Comparison of ENCODE assay signal across 1 cellular context in the genomic region with DNA sequence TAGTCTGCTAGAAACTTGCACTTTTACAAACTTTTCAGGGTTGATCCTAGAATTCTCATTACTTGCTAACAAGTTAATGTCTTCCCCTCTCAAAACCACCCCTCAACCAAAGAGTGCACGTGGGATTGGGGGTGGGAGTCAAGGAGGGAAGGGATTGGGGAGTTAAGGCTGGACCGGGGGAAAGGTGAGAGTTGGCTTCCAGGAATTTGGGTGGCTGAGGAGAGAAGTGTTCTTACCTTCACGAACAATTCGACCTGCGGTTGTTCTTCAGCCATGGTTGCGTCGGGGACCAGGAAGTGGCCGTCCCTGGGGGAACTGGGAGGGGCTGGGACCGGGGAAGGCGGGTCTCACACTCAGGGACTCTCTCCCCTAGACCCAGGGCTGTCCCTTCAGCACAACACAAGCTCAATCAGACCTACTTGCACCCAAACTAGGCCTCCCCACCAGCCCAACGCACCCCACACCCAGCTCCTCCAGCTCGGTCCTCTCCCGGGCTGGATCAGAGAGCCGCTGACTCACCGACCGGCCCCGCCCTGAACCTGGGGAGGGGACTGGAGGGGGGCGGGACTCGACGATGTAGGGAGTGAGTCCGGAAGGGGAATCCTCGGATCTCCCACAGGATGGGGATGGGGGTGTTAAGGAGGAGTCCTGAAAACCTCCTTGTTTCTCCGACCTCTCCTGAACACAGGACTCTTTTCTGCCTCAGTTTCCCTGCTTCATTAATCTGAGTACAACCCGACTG.
TF ChIP-seq lines count a peak whose summit lies in the region.

A gene (minus strand): TSS at position 505 of the 742 bp plus-strand sequence. CDS start 230 bp downstream, at position 275.

TF ChIP-seq in HepG2, 621 proteins besides CTCF, POLR2A, EP300 and RAD21 (continued from another document and continues in another):
- TF ChIP-seq, protein P1, sequence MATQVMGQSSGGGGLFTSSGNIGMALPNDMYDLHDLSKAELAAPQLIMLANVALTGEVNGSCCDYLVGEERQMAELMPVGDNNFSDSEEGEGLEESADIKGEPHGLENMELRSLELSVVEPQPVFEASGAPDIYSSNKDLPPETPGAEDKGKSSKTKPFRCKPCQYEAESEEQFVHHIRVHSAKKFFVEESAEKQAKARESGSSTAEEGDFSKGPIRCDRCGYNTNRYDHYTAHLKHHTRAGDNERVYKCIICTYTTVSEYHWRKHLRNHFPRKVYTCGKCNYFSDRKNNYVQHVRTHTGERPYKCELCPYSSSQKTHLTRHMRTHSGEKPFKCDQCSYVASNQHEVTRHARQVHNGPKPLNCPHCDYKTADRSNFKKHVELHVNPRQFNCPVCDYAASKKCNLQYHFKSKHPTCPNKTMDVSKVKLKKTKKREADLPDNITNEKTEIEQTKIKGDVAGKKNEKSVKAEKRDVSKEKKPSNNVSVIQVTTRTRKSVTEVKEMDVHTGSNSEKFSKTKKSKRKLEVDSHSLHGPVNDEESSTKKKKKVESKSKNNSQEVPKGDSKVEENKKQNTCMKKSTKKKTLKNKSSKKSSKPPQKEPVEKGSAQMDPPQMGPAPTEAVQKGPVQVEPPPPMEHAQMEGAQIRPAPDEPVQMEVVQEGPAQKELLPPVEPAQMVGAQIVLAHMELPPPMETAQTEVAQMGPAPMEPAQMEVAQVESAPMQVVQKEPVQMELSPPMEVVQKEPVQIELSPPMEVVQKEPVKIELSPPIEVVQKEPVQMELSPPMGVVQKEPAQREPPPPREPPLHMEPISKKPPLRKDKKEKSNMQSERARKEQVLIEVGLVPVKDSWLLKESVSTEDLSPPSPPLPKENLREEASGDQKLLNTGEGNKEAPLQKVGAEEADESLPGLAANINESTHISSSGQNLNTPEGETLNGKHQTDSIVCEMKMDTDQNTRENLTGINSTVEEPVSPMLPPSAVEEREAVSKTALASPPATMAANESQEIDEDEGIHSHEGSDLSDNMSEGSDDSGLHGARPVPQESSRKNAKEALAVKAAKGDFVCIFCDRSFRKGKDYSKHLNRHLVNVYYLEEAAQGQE (IDR thresholded peaks at IDR 0.05; ENCODE audit: borderline replicate concordance in 1 of 2, low read depth in 1 of 2, low read length in 2 of 2) = 0 out of 4 replicates have a peak, but pooled peaks of 1 of the 2 experiments have one; percentile 17
- TF ChIP-seq SIN3A (IDR thresholded peaks at IDR 0.05; ENCODE audit: borderline replicate concordance, low read depth, low read length) (peak; percentile 87; the same call in 1 of the 2 replicates), RFXANK (CRISPR knock-in tag; IDR thresholded peaks at IDR 0.05) (peak; percentile 38; the same call in 1 of the 2 replicates), NFYB (CRISPR knock-in tag; IDR thresholded peaks at IDR 0.05) (peak; percentile 26; the same call in 1 of the 2 replicates), FOXO1 (CRISPR knock-in tag; IDR thresholded peaks at IDR 0.05) (peak; percentile 46; the same call in 1 of the 2 replicates), ZNF263 (CRISPR knock-in tag; IDR thresholded peaks at IDR 0.05) (peak; percentile 86), CREB1 (IDR thresholded peaks at IDR 0.05) (no peak), CREB1 (CRISPR knock-in tag; IDR thresholded peaks at IDR 0.05) (0 out of 2 replicates have a peak, but pooled peaks have one; percentile 51), ZNF772 (CRISPR knock-in tag; IDR thresholded peaks at IDR 0.05) (peak; percentile 80; the same call in 1 of the 2 replicates), ZNF256 (CRISPR knock-in tag; conservative IDR thresholded peaks at IDR 0.05) (0 out of 2 replicates have a peak, but pooled peaks have one; percentile 21), SOX13 (IDR thresholded peaks at IDR 0.05) (0 out of 2 replicates have a peak, but pooled peaks have one; percentile 45), SOX13 (CRISPR knock-in tag; conservative IDR thresholded peaks at IDR 0.05 in 1 of 2, IDR thresholded peaks at IDR 0.05 in 1 of 2) (peak in 1 of 2 experiments; percentile 74; a peak in 2 of 4 replicates), ZBTB1 (CRISPR knock-in tag; IDR thresholded peaks at IDR 0.05; ENCODE audit: borderline replicate concordance) (no peak), YEATS2 (CRISPR knock-in tag; IDR thresholded peaks at IDR 0.05; ENCODE audit: borderline replicate concordance) (peak; percentile 83; the same call in 1 of the 2 replicates), GABPA (IDR thresholded peaks at IDR 0.05; ENCODE audit: low read depth, low read length) (no peak), GABPA (CRISPR knock-in tag; IDR thresholded peaks at IDR 0.05; ENCODE audit: low read depth) (peak; percentile 67), ZNF883 (CRISPR knock-in tag; IDR thresholded peaks at IDR 0.05; ENCODE audit: not compliant biosample characterization) (peak; percentile 35), RFX1 (IDR thresholded peaks at IDR 0.05) (no peak), SP5 (CRISPR knock-in tag; IDR thresholded peaks at IDR 0.05; ENCODE audit: borderline replicate concordance, low read depth) (peak; percentile 96), FOXP1 (IDR thresholded peaks at IDR 0.05) (no peak), FOXP1 (CRISPR knock-in tag; IDR thresholded peaks at IDR 0.05) (peak; percentile 31; the same call in 1 of the 2 replicates), CHD4 (IDR thresholded peaks at IDR 0.05; ENCODE audit: borderline replicate concordance, low read length) (no peak), ZNF33A (CRISPR knock-in tag; IDR thresholded peaks at IDR 0.05; ENCODE audit: borderline replicate concordance) (no peak), ASH2L (IDR thresholded peaks at IDR 0.05; ENCODE audit: insufficient read length, low read depth, low read length) (peak; percentile 14), NFIB (CRISPR knock-in tag; IDR thresholded peaks at IDR 0.05; ENCODE audit: borderline replicate concordance) (no peak), KAT8 (CRISPR knock-in tag; IDR thresholded peaks at IDR 0.05) (peak; percentile 64), PHF21A (CRISPR knock-in tag; IDR thresholded peaks at IDR 0.05) (peak; percentile 62), ZNF7 (CRISPR knock-in tag; IDR thresholded peaks at IDR 0.05) (no peak), ZNF333 (CRISPR knock-in tag; IDR thresholded peaks at IDR 0.05; ENCODE audit: borderline replicate concordance) (no peak; the same call in 1 of the 2 replicates), SRY (CRISPR knock-in tag; IDR thresholded peaks at IDR 0.05) (peak; percentile 82; the same call in 1 of the 2 replicates), REPIN1 (CRISPR knock-in tag; IDR thresholded peaks at IDR 0.05; ENCODE audit: borderline replicate concordance, low read depth) (peak; percentile 49; the same call in 1 of the 2 replicates), CENPX (CRISPR knock-in tag; IDR thresholded peaks at IDR 0.05) (no peak), ZZZ3 (CRISPR knock-in tag; IDR thresholded peaks at IDR 0.05; ENCODE audit: borderline replicate concordance) (no peak), SP1 (IDR thresholded peaks at IDR 0.05) (no peak), SP1 (CRISPR knock-in tag; IDR thresholded peaks at IDR 0.05) (peak; percentile 68), ZSCAN21 (CRISPR knock-in tag; IDR thresholded peaks at IDR 0.05; ENCODE audit: borderline replicate concordance) (no peak; the same call in 1 of the 2 replicates), ELF1 (CRISPR knock-in tag; IDR thresholded peaks at IDR 0.05) (peak; percentile 90), ZNF501 (CRISPR knock-in tag; IDR thresholded peaks at IDR 0.05) (0 out of 2 replicates have a peak, but pooled peaks have one; percentile 61), ZMYM2 (CRISPR knock-in tag; IDR thresholded peaks at IDR 0.05) (no peak), ZNF850 (CRISPR knock-in tag; conservative IDR thresholded peaks at IDR 0.05) (no peak), PTBP1 (IDR thresholded peaks at IDR 0.05; ENCODE audit: low read depth, low read length, poor library complexity, severe bottlenecking) (peak; percentile 80), ZNF383 (CRISPR knock-in tag; IDR thresholded peaks at IDR 0.05; ENCODE audit: borderline replicate concordance) (no peak), FOSL2 (CRISPR knock-in tag; IDR thresholded peaks at IDR 0.05) (peak; percentile 98), FOXK1 (CRISPR knock-in tag; IDR thresholded peaks at IDR 0.05; ENCODE audit: borderline replicate concordance, low read depth) (peak; percentile 9; the same call in 1 of the 2 replicates), BORCS8-MEF2B (CRISPR knock-in tag; IDR thresholded peaks at IDR 0.05) (peak; percentile 89)
- TF ChIP-seq, protein P2, sequence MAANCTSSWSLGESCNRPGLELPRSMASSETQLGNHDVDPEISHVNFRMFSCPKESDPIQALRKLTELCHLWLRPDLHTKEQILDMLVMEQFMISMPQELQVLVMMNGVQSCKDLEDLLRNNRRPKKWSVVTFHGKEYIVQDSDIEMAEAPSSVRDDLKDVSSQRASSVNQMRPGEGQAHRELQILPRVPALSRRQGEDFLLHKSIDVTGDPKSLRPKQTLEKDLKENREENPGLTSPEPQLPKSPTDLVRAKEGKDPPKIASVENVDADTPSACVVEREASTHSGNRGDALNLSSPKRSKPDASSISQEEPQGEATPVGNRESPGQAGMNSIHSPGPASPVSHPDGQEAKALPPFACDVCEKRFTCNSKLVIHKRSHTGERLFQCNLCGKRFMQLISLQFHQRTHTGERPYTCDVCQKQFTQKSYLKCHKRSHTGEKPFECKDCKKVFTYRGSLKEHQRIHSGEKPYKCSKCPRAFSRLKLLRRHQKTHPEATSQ (CRISPR knock-in tag; IDR thresholded peaks at IDR 0.05; ENCODE audit: borderline replicate concordance) = 0 out of 2 replicates have a peak, but pooled peaks have one; percentile 56
- TF ChIP-seq, protein P3, sequence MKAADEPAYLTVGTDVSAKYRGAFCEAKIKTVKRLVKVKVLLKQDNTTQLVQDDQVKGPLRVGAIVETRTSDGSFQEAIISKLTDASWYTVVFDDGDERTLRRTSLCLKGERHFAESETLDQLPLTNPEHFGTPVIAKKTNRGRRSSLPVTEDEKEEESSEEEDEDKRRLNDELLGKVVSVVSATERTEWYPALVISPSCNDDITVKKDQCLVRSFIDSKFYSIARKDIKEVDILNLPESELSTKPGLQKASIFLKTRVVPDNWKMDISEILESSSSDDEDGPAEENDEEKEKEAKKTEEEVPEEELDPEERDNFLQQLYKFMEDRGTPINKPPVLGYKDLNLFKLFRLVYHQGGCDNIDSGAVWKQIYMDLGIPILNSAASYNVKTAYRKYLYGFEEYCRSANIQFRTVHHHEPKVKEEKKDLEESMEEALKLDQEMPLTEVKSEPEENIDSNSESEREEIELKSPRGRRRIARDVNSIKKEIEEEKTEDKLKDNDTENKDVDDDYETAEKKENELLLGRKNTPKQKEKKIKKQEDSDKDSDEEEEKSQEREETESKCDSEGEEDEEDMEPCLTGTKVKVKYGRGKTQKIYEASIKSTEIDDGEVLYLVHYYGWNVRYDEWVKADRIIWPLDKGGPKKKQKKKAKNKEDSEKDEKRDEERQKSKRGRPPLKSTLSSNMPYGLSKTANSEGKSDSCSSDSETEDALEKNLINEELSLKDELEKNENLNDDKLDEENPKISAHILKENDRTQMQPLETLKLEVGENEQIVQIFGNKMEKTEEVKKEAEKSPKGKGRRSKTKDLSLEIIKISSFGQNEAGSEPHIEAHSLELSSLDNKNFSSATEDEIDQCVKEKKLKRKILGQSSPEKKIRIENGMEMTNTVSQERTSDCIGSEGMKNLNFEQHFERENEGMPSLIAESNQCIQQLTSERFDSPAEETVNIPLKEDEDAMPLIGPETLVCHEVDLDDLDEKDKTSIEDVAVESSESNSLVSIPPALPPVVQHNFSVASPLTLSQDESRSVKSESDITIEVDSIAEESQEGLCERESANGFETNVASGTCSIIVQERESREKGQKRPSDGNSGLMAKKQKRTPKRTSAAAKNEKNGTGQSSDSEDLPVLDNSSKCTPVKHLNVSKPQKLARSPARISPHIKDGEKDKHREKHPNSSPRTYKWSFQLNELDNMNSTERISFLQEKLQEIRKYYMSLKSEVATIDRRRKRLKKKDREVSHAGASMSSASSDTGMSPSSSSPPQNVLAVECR (CRISPR knock-in tag; IDR thresholded peaks at IDR 0.05; ENCODE audit: borderline replicate concordance) = peak; percentile 90
- TF ChIP-seq, protein P4, sequence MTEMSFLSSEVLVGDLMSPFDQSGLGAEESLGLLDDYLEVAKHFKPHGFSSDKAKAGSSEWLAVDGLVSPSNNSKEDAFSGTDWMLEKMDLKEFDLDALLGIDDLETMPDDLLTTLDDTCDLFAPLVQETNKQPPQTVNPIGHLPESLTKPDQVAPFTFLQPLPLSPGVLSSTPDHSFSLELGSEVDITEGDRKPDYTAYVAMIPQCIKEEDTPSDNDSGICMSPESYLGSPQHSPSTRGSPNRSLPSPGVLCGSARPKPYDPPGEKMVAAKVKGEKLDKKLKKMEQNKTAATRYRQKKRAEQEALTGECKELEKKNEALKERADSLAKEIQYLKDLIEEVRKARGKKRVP (CRISPR knock-in tag; IDR thresholded peaks at IDR 0.05) = 0 out of 4 replicates have a peak, but pooled peaks of 1 of the 2 experiments have one; percentile 25
- TF ChIP-seq, protein P5, sequence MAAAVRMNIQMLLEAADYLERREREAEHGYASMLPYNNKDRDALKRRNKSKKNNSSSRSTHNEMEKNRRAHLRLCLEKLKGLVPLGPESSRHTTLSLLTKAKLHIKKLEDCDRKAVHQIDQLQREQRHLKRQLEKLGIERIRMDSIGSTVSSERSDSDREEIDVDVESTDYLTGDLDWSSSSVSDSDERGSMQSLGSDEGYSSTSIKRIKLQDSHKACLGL (CRISPR knock-in tag; IDR thresholded peaks at IDR 0.05) = peak; percentile 58; the same call in 1 of the 2 replicates
- TF ChIP-seq, protein P6, sequence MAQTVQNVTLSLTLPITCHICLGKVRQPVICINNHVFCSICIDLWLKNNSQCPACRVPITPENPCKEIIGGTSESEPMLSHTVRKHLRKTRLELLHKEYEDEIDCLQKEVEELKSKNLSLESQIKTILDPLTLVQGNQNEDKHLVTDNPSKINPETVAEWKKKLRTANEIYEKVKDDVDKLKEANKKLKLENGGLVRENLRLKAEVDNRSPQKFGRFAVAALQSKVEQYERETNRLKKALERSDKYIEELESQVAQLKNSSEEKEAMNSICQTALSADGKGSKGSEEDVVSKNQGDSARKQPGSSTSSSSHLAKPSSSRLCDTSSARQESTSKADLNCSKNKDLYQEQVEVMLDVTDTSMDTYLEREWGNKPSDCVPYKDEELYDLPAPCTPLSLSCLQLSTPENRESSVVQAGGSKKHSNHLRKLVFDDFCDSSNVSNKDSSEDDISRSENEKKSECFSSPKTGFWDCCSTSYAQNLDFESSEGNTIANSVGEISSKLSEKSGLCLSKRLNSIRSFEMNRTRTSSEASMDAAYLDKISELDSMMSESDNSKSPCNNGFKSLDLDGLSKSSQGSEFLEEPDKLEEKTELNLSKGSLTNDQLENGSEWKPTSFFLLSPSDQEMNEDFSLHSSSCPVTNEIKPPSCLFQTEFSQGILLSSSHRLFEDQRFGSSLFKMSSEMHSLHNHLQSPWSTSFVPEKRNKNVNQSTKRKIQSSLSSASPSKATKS (CRISPR knock-in tag; IDR thresholded peaks at IDR 0.05) = no peak
- TF ChIP-seq, protein P7, sequence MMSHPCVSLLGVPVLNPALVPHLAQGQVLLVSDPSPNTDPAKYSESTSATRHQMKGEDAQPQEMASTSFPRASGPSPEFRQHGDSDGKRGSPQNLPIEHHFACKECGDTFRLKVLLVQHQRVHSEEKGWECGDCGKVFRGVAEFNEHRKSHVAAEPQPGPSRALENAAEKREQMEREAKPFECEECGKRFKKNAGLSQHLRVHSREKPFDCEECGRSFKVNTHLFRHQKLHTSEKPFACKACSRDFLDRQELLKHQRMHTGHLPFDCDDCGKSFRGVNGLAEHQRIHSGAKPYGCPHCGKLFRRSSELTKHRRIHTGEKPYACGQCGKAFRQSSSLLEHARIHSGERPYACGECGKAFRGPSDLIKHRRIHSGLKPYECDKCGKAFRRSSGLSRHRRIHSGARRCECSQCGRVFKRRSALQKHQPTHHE (CRISPR knock-in tag; IDR thresholded peaks at IDR 0.05; ENCODE audit: borderline replicate concordance) = peak; percentile 62; the same call in 1 of the 2 replicates
- TF ChIP-seq, protein P8, sequence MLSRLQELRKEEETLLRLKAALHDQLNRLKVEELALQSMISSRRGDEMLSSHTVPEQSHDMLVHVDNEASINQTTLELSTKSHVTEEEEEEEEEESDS (CRISPR knock-in tag; IDR thresholded peaks at IDR 0.05; ENCODE audit: borderline replicate concordance) = 0 out of 2 replicates have a peak, but pooled peaks have one; percentile 16
